Comparison of ENCODE assay signal across 16 cellular contexts in genomic region chr2:86140969-86141392, GRCh38. TPM values are rescaled to one million over a fixed set of nuclear protein-coding genes. Genes with fewer than 3 reads are reported as not detected.
A peak's percentile ranks its signal among the peaks of the same experiment; 100 is the strongest.
DNase-seq lines count a peak whose midpoint lies in the region; ATAC-seq, FAIRE-seq and TF ChIP-seq lines count a peak whose summit lies in the region.
"Had no signal": no experiment of that assay in that cellular context is flagged by ENCODE, and none has a peak within 500 bp of the region (broad histone marks: within the 10 kb centered on the region; RNA-seq: fewer than 3 reads in every experiment).

No MANE protein-coding gene starts in this region.

- no peak overlapping the region for H3K4me2 ChIP-seq in GM12878 (ENCODE audit: control insufficient read depth, insufficient read depth)
- H3K4me2 ChIP-seq: hepatocyte had no signal

- H3K36me3 ChIP-seq in GM12878 (ENCODE audit: control insufficient read depth in 2 of 2, insufficient read depth in 2 of 2, low read length in 1 of 2) (peaks cover 17 to 27% of the 10 kb centered on the region in 2 experiments), esophagus muscularis mucosa (peaks cover 63 to 98% (median 96%) of the 10 kb centered on the region in 4 donors), prostate gland (peaks cover 7 to 19% of the 10 kb centered on the region in 2 donors)

- ATAC-seq in GM12878: no peak
- no peak for ATAC-seq in natural killer cell treated with Interleukin-12 subunit alpha and Interleukin-12 subunit beta and Interleukin-15 and Interleukin-18, amount 100 ng/mL, for 72 hours
- ATAC-seq: lower lobe of right lung had no signal

- peak; percentile 22; the same call in 1 of the 2 replicates for TF ChIP-seq POLR2A in GM12891 (IDR thresholded peaks at IDR 0.05; ENCODE audit: low read depth, low read length)
- 0 out of 2 replicates have a peak, but pooled peaks have one; percentile 26 for TF ChIP-seq POLR2A in GM12878 (IDR thresholded peaks at IDR 0.05; ENCODE audit: low read depth, low read length)
- no peak for TF ChIP-seq POLR2A in esophagus muscularis mucosa (IDR thresholded peaks at IDR 0.05; ENCODE audit: low read depth)
- no peak for TF ChIP-seq POLR2A in prostate gland (IDR thresholded peaks at IDR 0.05)

- SMC1A ChIA-PET in GM12878 (lab: Charles Lee; ENCODE audit: uncharacterized antibody, unreplicated experiment): interaction anchor here (0.9 kb wide), 1 partner anchor 21 kb away, joined by 3 read pairs; no protein-coding TSS in a partner anchor

- TF ChIP-seq RAD21 in GM12878 (IDR thresholded peaks at IDR 0.05; ENCODE audit: insufficient read depth, low read depth, low read length): no peak

- no peak overlapping the region for H3K4me3 Mint-ChIP-seq in natural killer cell treated with Interleukin-12 subunit alpha and Interleukin-12 subunit beta and Interleukin-15 and Interleukin-18, amount 100 ng/mL, for 72 hours

- TF ChIP-seq EP300 in GM12878 (IDR thresholded peaks at IDR 0.05; ENCODE audit: borderline replicate concordance in 1 of 2, control insufficient read depth in 1 of 2, low read depth in 2 of 2, low read length in 2 of 2) (no peak), esophagus muscularis mucosa (IDR thresholded peaks at IDR 0.05) (no peak)

- intact Hi-C loops in GM12878 (cut with micrococcal nuclease; ENCODE audit: unreplicated experiment) (no loop called here), esophagus muscularis mucosa (cut with DNase I) (no loop called here), prostate gland (cut with DNase I) (no loop called here)

- 82% methylated on average over 4 of the region's 4 CpGs for WGBS in GM12878 (ENCODE audit: insufficient coverage, insufficient replicate concordance, low lambda C conversion rate, missing lambda C conversion rate)
- 77% methylated on average over 4 of the region's 4 CpGs for WGBS in esophagus muscularis mucosa
- 72% methylated on average over 4 of the region's 4 CpGs for WGBS in prostate gland

- H4K20me1 ChIP-seq in GM12878 (ENCODE audit: control insufficient read depth, insufficient read depth): no peaks in the 10 kb centered on the region

- H3K4me1 ChIP-seq in GM12878 (ENCODE audit: control insufficient read depth, insufficient read depth, low read length) (no peaks in the 10 kb centered on the region), esophagus muscularis mucosa (no peaks in the 10 kb centered on the region), prostate gland (replicated peaks) (no peaks in the 10 kb centered on the region)
- H3K4me1 ChIP-seq: lower lobe of right lung, Peyer's patch had no signal

- RAD21 ChIA-PET in GM12878 (lab: Charles Lee; ENCODE audit: unreplicated experiment): interaction anchor here (0.6 kb wide), 1 partner anchor 298 kb away, joined by 3 read pairs; no protein-coding TSS in a partner anchor

- POLR2A ChIA-PET in GM12878 (lab: Charles Lee): no interaction called here

- H3K4me1 Mint-ChIP-seq in natural killer cell treated with Interleukin-12 subunit alpha and Interleukin-12 subunit beta and Interleukin-15 and Interleukin-18, amount 100 ng/mL, for 72 hours (ENCODE audit: low read depth in 2 of 2): no peaks in the 10 kb centered on the region

- TF ChIP-seq CTCF in GM12878 (IDR thresholded peaks at IDR 0.05 in 2 of 3, conservative IDR thresholded peaks at IDR 0.05 in 1 of 3; ENCODE audit: control insufficient read depth in 2 of 3, extremely low read depth in 1 of 3, insufficient read depth in 1 of 3, low read depth in 3 of 3, low read length in 3 of 3) (no peak), esophagus muscularis mucosa (IDR thresholded peaks at IDR 0.05) (no peak), prostate gland (IDR thresholded peaks at IDR 0.05) (no peak)

- H3K9me3 ChIP-seq in GM12878 (replicated peaks; ENCODE audit: control insufficient read depth, insufficient read depth, low read length) (no peaks in the 10 kb centered on the region), esophagus muscularis mucosa (no peaks in the 10 kb centered on the region), prostate gland (no peaks in the 10 kb centered on the region)
- H3K9me3 ChIP-seq: lower lobe of right lung, Peyer's patch had no signal

- peak; percentile 8 for DNase-seq in NOMO-1 treated with DMSO at 0.1 percent for 48 hours (lab: John Stamatoyannopoulos, UW; ENCODE audit: unreplicated experiment)
- DNase-seq in NOMO-1 (lab: John Stamatoyannopoulos, UW; ENCODE audit: unreplicated experiment in 2 of 2): no peak
- DNase-seq in GM12891 (ENCODE audit: insufficient read length, low spot score): no peak
- DNase-seq in GM12878 (ENCODE audit: low read depth, low spot score): no peak
- no peak for DNase-seq in natural killer cell treated with Interleukin-12 subunit alpha and Interleukin-12 subunit beta and Interleukin-15 and Interleukin-18, amount 100 ng/mL, for 72 hours (ENCODE audit: low spot score)
- DNase-seq in esophagus muscularis mucosa (ENCODE audit: extremely low spot score): no peak
- DNase-seq in prostate gland (ENCODE audit: low spot score): no peak
- DNase-seq in frontal cortex (ENCODE audit: low spot score in 2 of 2): no peak
- DNase-seq: activated effector memory CD4-positive, alpha-beta T cell treated with anti-CD3 and anti-CD28 coated beads, Interleukin-2, amount 50 U/mL, for 16 hours; lower lobe of right lung; NCI-H226; Peyer's patch; stimulated activated CD4-positive, alpha-beta T cell treated with anti-CD3 and anti-CD28 coated beads, Interleukin-12 subunit alpha, Interleukin-12 subunit beta, amount 100 ng/mL, for 4 hours; T-helper 2 cell had no signal

- H3K79me2 ChIP-seq in GM12878 (ENCODE audit: control insufficient read depth, insufficient read depth, low read length): no peaks in the 10 kb centered on the region
- H3K79me2 ChIP-seq: hepatocyte had no signal

- H3K27ac Mint-ChIP-seq in natural killer cell treated with Interleukin-12 subunit alpha and Interleukin-12 subunit beta and Interleukin-15 and Interleukin-18, amount 100 ng/mL, for 72 hours: peak overlapping the region; percentile 6 to 22

- H3K4me3 ChIP-seq in GM12878 (no peak overlapping the region), esophagus muscularis mucosa (no peak overlapping the region), prostate gland (no peak overlapping the region)
- H3K4me3 ChIP-seq: hepatocyte, lower lobe of right lung, Peyer's patch had no signal

- CTCF ChIA-PET in GM12878 (lab: Yijun Ruan, JAX): no interaction called here

- H3K36me3 Mint-ChIP-seq in natural killer cell treated with Interleukin-12 subunit alpha and Interleukin-12 subunit beta and Interleukin-15 and Interleukin-18, amount 100 ng/mL, for 72 hours: peaks cover 35% of the 10 kb centered on the region

- no peak overlapping the region for H3K9ac ChIP-seq in GM12878 (ENCODE audit: control insufficient read depth, insufficient read depth, low read length)

- H2AFZ ChIP-seq in GM12878 (ENCODE audit: control insufficient read depth, low read depth, low read length): no peak overlapping the region
- H2AFZ ChIP-seq: hepatocyte had no signal

- no peak overlapping the region for H3K27ac ChIP-seq in GM12878 (ENCODE audit: control insufficient read depth, insufficient read depth)
- H3K27ac ChIP-seq in esophagus muscularis mucosa (replicated peaks in 1 of 4): peak overlapping the region in 1 of 4 donors; percentile 7
- H3K27ac ChIP-seq in prostate gland: no peak overlapping the region
- H3K27ac ChIP-seq: hepatocyte, lower lobe of right lung, Peyer's patch had no signal

- TSS peak; percentile 11 for BruUV-seq in GM12878 (replicated peaks; lab: Mats Ljungman, UMichigan)

- FAIRE-seq in GM12891 (lab: Jason Lieb, UNC) (no peak), GM12878 (lab: Jason Lieb, UNC) (no peak), frontal cortex (lab: Jason Lieb, UNC) (no peak)
- FAIRE-seq: D721Med had no signal

- H3K27me3 Mint-ChIP-seq in natural killer cell treated with Interleukin-12 subunit alpha and Interleukin-12 subunit beta and Interleukin-15 and Interleukin-18, amount 100 ng/mL, for 72 hours: no peaks in the 10 kb centered on the region

- in situ Hi-C loops in GM12878 (cut with MboI): no loop called here

- H3K9me3 Mint-ChIP-seq in natural killer cell treated with Interleukin-12 subunit alpha and Interleukin-12 subunit beta and Interleukin-15 and Interleukin-18, amount 100 ng/mL, for 72 hours: no peaks in the 10 kb centered on the region

- no peaks in the 10 kb centered on the region for H3K27me3 ChIP-seq in GM12878 (replicated peaks in 1 of 2; ENCODE audit: control insufficient read depth in 2 of 2, insufficient read depth in 2 of 2, low read length in 1 of 2)
- H3K27me3 ChIP-seq in esophagus muscularis mucosa: no peaks in the 10 kb centered on the region
- H3K27me3 ChIP-seq in prostate gland (replicated peaks; ENCODE audit: insufficient read depth): no peaks in the 10 kb centered on the region
- H3K27me3 ChIP-seq: hepatocyte, Peyer's patch had no signal

RNA-seq across cellular contexts. Expression of gene PTCD3, which starts 34.9 kb away (rescaled TPM):
- polyA plus RNA-seq in GM12891 (2012; ENCODE audit: low read depth, missing spikeins): 59.2 TPM
- 499 and 539 TPM in 2 replicates for total RNA-seq in GM12878 (2013; cell fraction: nucleolus; rRNA removed)
- total RNA-seq in GM12878 (2014; rRNA removed): 119 and 155 TPM in 2 replicates
- 137 and 141 TPM in 2 replicates for total RNA-seq in GM12878 (2014; rRNA removed; fragmentation: Illumina TruSeq; extraction: Trizol)
- 108 and 128 TPM in 2 replicates for total RNA-seq in GM12878 (2021)
- polyA plus RNA-seq in GM12878 (2011; ENCODE audit: low read depth): 39.0 TPM
- polyA plus RNA-seq in GM12878 (2011; rRNA removed): 174 and 268 TPM in 2 replicates
- 46.8 and 77.8 TPM in 2 replicates for polyA plus RNA-seq in GM12878 (2011; cell fraction: cytosol; rRNA removed)
- polyA plus RNA-seq in GM12878 (2011; cell fraction: nucleus; rRNA removed): 264 and 303 TPM in 2 replicates
- 43.0 and 69.0 TPM in 2 replicates for polyA plus RNA-seq in GM12878 (2012)
- 125 and 169 TPM in 2 replicates for polyA plus RNA-seq in GM12878 (2014; fragmentation: Illumina TruSeq; extraction: Trizol)
- 10 to 100 TPM; 44.7 to 57.9 TPM for polyA plus RNA-seq in GM12878 (2014; fragmentation: Nextera tagmentation; extraction: Ambion mirVana)
- 90.3 and 102 TPM in 2 replicates for polyA plus RNA-seq in GM12878 (2014; rRNA removed)
- polyA plus RNA-seq in GM12878 (2016; fragmentation: Nextera tagmentation; extraction: Ambion mirVana): 100 to 1,000 TPM; 151 to 177 TPM
- 102 and 159 TPM in 2 replicates for polyA minus RNA-seq in GM12878 (2011; rRNA and poly(A)+ RNA removed)
- polyA minus RNA-seq in GM12878 (2011; cell fraction: cytosol; rRNA and poly(A)+ RNA removed): 41.3 and 57.8 TPM in 2 replicates
- 278 and 616 TPM in 2 replicates for polyA minus RNA-seq in GM12878 (2011; cell fraction: nucleus; rRNA and poly(A)+ RNA removed)
- total RNA-seq in natural killer cell treated with Interleukin-12 subunit alpha and Interleukin-12 subunit beta and Interleukin-15 and Interleukin-18, amount 100 ng/mL, for 72 hours: 100 to 1,000 TPM; 101 to 169 TPM
- 10 to 100 TPM; 40.4 to 65.1 (median 45.5) TPM for total RNA-seq in esophagus muscularis mucosa
- total RNA-seq in prostate gland: 10 to 100 TPM; 64.1 to 95.1 TPM
- 77.0 TPM for total RNA-seq in frontal cortex

RNA-seq across cellular contexts. Expression of gene POLR1A, which starts 35.3 kb away (rescaled TPM):
- 10.2 TPM for polyA plus RNA-seq in GM12891 (2012; ENCODE audit: low read depth, missing spikeins)
- 76.7 and 82.3 TPM in 2 replicates for total RNA-seq in GM12878 (2013; cell fraction: nucleolus; rRNA removed)
- total RNA-seq in GM12878 (2014; rRNA removed) (17.9 and 20.0 TPM in 2 replicates), GM12878 (2014; rRNA removed; fragmentation: Illumina TruSeq; extraction: Trizol) (13.8 and 14.0 TPM in 2 replicates), GM12878 (2021) (51.6 and 53.9 TPM in 2 replicates), esophagus muscularis mucosa (10 to 100 TPM; 13.3 to 22.4 (median 16.6) TPM), prostate gland (10 to 100 TPM; 13.0 to 27.4 TPM), frontal cortex (11.0 TPM)
- 5.1 TPM for polyA plus RNA-seq in GM12878 (2011; ENCODE audit: low read depth)
- polyA plus RNA-seq in GM12878 (2011; rRNA removed) (7.5 and 13.9 TPM in 2 replicates), GM12878 (2014; fragmentation: Illumina TruSeq; extraction: Trizol) (24.2 and 29.8 TPM in 2 replicates), GM12878 (2014; fragmentation: Nextera tagmentation; extraction: Ambion mirVana) (1 to 10 TPM; 2.1 to 6.1 TPM), GM12878 (2014; rRNA removed) (15.5 and 17.0 TPM in 2 replicates), GM12878 (2016; fragmentation: Nextera tagmentation; extraction: Ambion mirVana) (10 to 100 TPM; 23.2 to 24.0 TPM)
- polyA plus RNA-seq in GM12878 (2011; cell fraction: cytosol; rRNA removed): 10.3 and 10.4 TPM in 2 replicates
- 14.5 and 23.8 TPM in 2 replicates for polyA plus RNA-seq in GM12878 (2011; cell fraction: nucleus; rRNA removed)
- polyA plus RNA-seq in GM12878 (2012): 9.0 and 13.2 TPM in 2 replicates
- 16.8 and 27.1 TPM in 2 replicates for polyA minus RNA-seq in GM12878 (2011; rRNA and poly(A)+ RNA removed)
- polyA minus RNA-seq in GM12878 (2011; cell fraction: cytosol; rRNA and poly(A)+ RNA removed): 11.0 and 22.6 TPM in 2 replicates
- polyA minus RNA-seq in GM12878 (2011; cell fraction: nucleus; rRNA and poly(A)+ RNA removed): 14.9 and 30.5 TPM in 2 replicates
- total RNA-seq in natural killer cell treated with Interleukin-12 subunit alpha and Interleukin-12 subunit beta and Interleukin-15 and Interleukin-18, amount 100 ng/mL, for 72 hours: 10 to 100 TPM; 51.7 to 99.2 TPM

RNA-seq across cellular contexts. Expression of gene IMMT, which starts 54.3 kb away (rescaled TPM):
- polyA plus RNA-seq in GM12891 (2012; ENCODE audit: low read depth, missing spikeins): 77.0 TPM
- 84.9 and 88.1 TPM in 2 replicates for total RNA-seq in GM12878 (2013; cell fraction: nucleolus; rRNA removed)
- total RNA-seq in GM12878 (2014; rRNA removed): 78.4 and 79.9 TPM in 2 replicates
- 81.4 and 88.8 TPM in 2 replicates for total RNA-seq in GM12878 (2014; rRNA removed; fragmentation: Illumina TruSeq; extraction: Trizol)
- 104 and 108 TPM in 2 replicates for total RNA-seq in GM12878 (2021)
- 51.0 TPM for polyA plus RNA-seq in GM12878 (2011; ENCODE audit: low read depth)
- polyA plus RNA-seq in GM12878 (2011; rRNA removed): 89.6 and 105 TPM in 2 replicates
- 71.9 and 76.2 TPM in 2 replicates for polyA plus RNA-seq in GM12878 (2011; cell fraction: cytosol; rRNA removed)
- polyA plus RNA-seq in GM12878 (2011; cell fraction: nucleus; rRNA removed): 40.1 and 59.2 TPM in 2 replicates
- polyA plus RNA-seq in GM12878 (2012): 60.9 and 70.4 TPM in 2 replicates
- polyA plus RNA-seq in GM12878 (2014; fragmentation: Illumina TruSeq; extraction: Trizol): 120 and 136 TPM in 2 replicates
- polyA plus RNA-seq in GM12878 (2014; fragmentation: Nextera tagmentation; extraction: Ambion mirVana): 100 to 1,000 TPM in 1 of 2 experiments, 10 to 100 TPM in 1; 88.9 to 115 TPM
- polyA plus RNA-seq in GM12878 (2014; rRNA removed): 73.5 and 86.5 TPM in 2 replicates
- polyA plus RNA-seq in GM12878 (2016; fragmentation: Nextera tagmentation; extraction: Ambion mirVana): 100 to 1,000 TPM; 137 to 149 TPM
- 67.1 and 77.4 TPM in 2 replicates for polyA minus RNA-seq in GM12878 (2011; rRNA and poly(A)+ RNA removed)
- polyA minus RNA-seq in GM12878 (2011; cell fraction: cytosol; rRNA and poly(A)+ RNA removed): 35.5 and 39.3 TPM in 2 replicates
- 23.0 and 32.3 TPM in 2 replicates for polyA minus RNA-seq in GM12878 (2011; cell fraction: nucleus; rRNA and poly(A)+ RNA removed)
- 100 to 1,000 TPM; 110 to 157 TPM for total RNA-seq in natural killer cell treated with Interleukin-12 subunit alpha and Interleukin-12 subunit beta and Interleukin-15 and Interleukin-18, amount 100 ng/mL, for 72 hours
- total RNA-seq in esophagus muscularis mucosa: 10 to 100 TPM; 53.5 to 68.1 (median 66.6) TPM
- total RNA-seq in prostate gland: 10 to 100 TPM; 32.6 to 52.5 TPM
- 43.6 TPM for total RNA-seq in frontal cortex

RNA-seq across cellular contexts. Expression of gene MRPL35, which starts 58.3 kb away (rescaled TPM):
- 59.4 TPM for polyA plus RNA-seq in GM12891 (2012; ENCODE audit: low read depth, missing spikeins)
- 20.4 and 20.5 TPM in 2 replicates for total RNA-seq in GM12878 (2013; cell fraction: nucleolus; rRNA removed)
- 58.1 and 72.0 TPM in 2 replicates for total RNA-seq in GM12878 (2014; rRNA removed)
- 109 and 115 TPM in 2 replicates for total RNA-seq in GM12878 (2014; rRNA removed; fragmentation: Illumina TruSeq; extraction: Trizol)
- total RNA-seq in GM12878 (2021): 64.5 and 67.7 TPM in 2 replicates
- 27.1 TPM for polyA plus RNA-seq in GM12878 (2011; ENCODE audit: low read depth)
- polyA plus RNA-seq in GM12878 (2011; rRNA removed): 135 and 153 TPM in 2 replicates
- 96.7 and 182 TPM in 2 replicates for polyA plus RNA-seq in GM12878 (2011; cell fraction: cytosol; rRNA removed)
- 68.0 and 72.7 TPM in 2 replicates for polyA plus RNA-seq in GM12878 (2011; cell fraction: nucleus; rRNA removed)
- 36.4 and 44.6 TPM in 2 replicates for polyA plus RNA-seq in GM12878 (2012)
- polyA plus RNA-seq in GM12878 (2014; fragmentation: Illumina TruSeq; extraction: Trizol): 156 and 189 TPM in 2 replicates
- polyA plus RNA-seq in GM12878 (2014; fragmentation: Nextera tagmentation; extraction: Ambion mirVana): 100 to 1,000 TPM; 156 to 162 TPM
- 82.6 and 109 TPM in 2 replicates for polyA plus RNA-seq in GM12878 (2014; rRNA removed)
- polyA plus RNA-seq in GM12878 (2016; fragmentation: Nextera tagmentation; extraction: Ambion mirVana): 100 to 1,000 TPM; 170 to 180 TPM
- 46.5 and 55.7 TPM in 2 replicates for polyA minus RNA-seq in GM12878 (2011; rRNA and poly(A)+ RNA removed)
- polyA minus RNA-seq in GM12878 (2011; cell fraction: cytosol; rRNA and poly(A)+ RNA removed): 17.9 and 20.1 TPM in 2 replicates
- polyA minus RNA-seq in GM12878 (2011; cell fraction: nucleus; rRNA and poly(A)+ RNA removed): 15.4 and 16.3 TPM in 2 replicates
- 10 to 100 TPM; 58.9 to 66.4 TPM for total RNA-seq in natural killer cell treated with Interleukin-12 subunit alpha and Interleukin-12 subunit beta and Interleukin-15 and Interleukin-18, amount 100 ng/mL, for 72 hours
- 10 to 100 TPM; 28.0 to 37.8 (median 32.4) TPM for total RNA-seq in esophagus muscularis mucosa
- 10 to 100 TPM; 20.7 to 24.7 TPM for total RNA-seq in prostate gland
- 57.1 TPM for total RNA-seq in frontal cortex

Comparison
In these comparisons a context has a peak if more than half of its experiments do, and no peak if none do; other contexts are left out.
1. POLR2A ChIP-seq: peak in GM12891 (single experiment) and GM12878 (single experiment); none in esophagus muscularis mucosa (single experiment) and prostate gland (single experiment).